8 cellular contexts compared by ENCODE assay signal in genomic region chr3:50260027-50260941, GRCh38. TPM values are rescaled to one million over a fixed set of nuclear protein-coding genes. Genes with fewer than 3 reads are reported as not detected.
A peak's percentile ranks its signal among the peaks of the same experiment; 100 is the strongest.
DNase-seq lines count a peak whose midpoint lies in the region; ATAC-seq and TF ChIP-seq lines count a peak whose summit lies in the region.

No MANE protein-coding gene starts in this region.

- H3K4me3 ChIP-seq in fibroblast of villous mesenchyme (ENCODE audit: low read depth, low read length): peak overlapping the region; percentile 60
- peak overlapping the region; percentile 42 for H3K4me3 ChIP-seq in neural progenitor cell
- peak overlapping the region; percentile 69 to 76 for H3K4me3 ChIP-seq in stomach smooth muscle (ENCODE audit: low read length in 2 of 2)

- H3K4me1 ChIP-seq in neural progenitor cell (peaks cover 33% of the 10 kb centered on the region), stomach smooth muscle (ENCODE audit: control insufficient read depth, insufficient read depth, low read length) (peaks cover 50% of the 10 kb centered on the region)

- no peaks in the 10 kb centered on the region for H3K27me3 ChIP-seq in neural progenitor cell
- H3K27me3 ChIP-seq in stomach smooth muscle (ENCODE audit: control insufficient read depth in 1 of 2, insufficient read depth in 2 of 2, low read length in 2 of 2): no peaks in the 10 kb centered on the region

- H3K9me3 Mint-ChIP-seq in neural progenitor cell: no peaks in the 10 kb centered on the region

- H3K9me3 ChIP-seq in neural progenitor cell (ENCODE audit: low read depth) (no peaks in the 10 kb centered on the region), stomach smooth muscle (ENCODE audit: control insufficient read depth in 2 of 2, low read length in 2 of 2) (peaks cover 0 to 4% of the 10 kb centered on the region in 2 donors)

- no peaks in the 10 kb centered on the region for H3K36me3 ChIP-seq in neural progenitor cell
- peaks cover 18 to 20% of the 10 kb centered on the region in 2 donors for H3K36me3 ChIP-seq in stomach smooth muscle (ENCODE audit: control insufficient read depth in 2 of 2, insufficient read depth in 2 of 2, low read length in 2 of 2)

- H3K27ac Mint-ChIP-seq in neural progenitor cell: peak overlapping the region; percentile 96

- H3K4me2 ChIP-seq in neural progenitor cell: peak overlapping the region; percentile 84

- H3K36me3 Mint-ChIP-seq in neural progenitor cell: peaks cover 12% of the 10 kb centered on the region

- H3K9ac ChIP-seq in neural progenitor cell (peak overlapping the region; percentile 45), stomach smooth muscle (ENCODE audit: low read length in 2 of 2) (peak overlapping the region; percentile 90)

- no peak overlapping the region for H2AFZ ChIP-seq in neural progenitor cell (replicated peaks)

- H3F3A ChIP-seq in neural progenitor cell (ENCODE audit: low read depth): peaks cover 81% of the 10 kb centered on the region

- peaks cover 29% of the 10 kb centered on the region for H4K20me1 ChIP-seq in neural progenitor cell (ENCODE audit: low read depth)

- H3K79me2 ChIP-seq in neural progenitor cell (ENCODE audit: low read depth): no peaks in the 10 kb centered on the region

- peak overlapping the region; percentile 97 for H3K27ac ChIP-seq in neural progenitor cell
- H3K27ac ChIP-seq in stomach smooth muscle (ENCODE audit: low read length): peak overlapping the region; percentile 94

- H3K4me3 Mint-ChIP-seq in neural progenitor cell: peak overlapping the region; percentile 75

- peaks cover 75% of the 10 kb centered on the region for H3K4me1 Mint-ChIP-seq in neural progenitor cell

- DNase-seq in DMS114 treated with DMSO at 0.1 percent for 48 hours (lab: John Stamatoyannopoulos, UW; ENCODE audit: unreplicated experiment) (peak; percentile 68), HuH-7.5 (ENCODE audit: low spot score) (peak; percentile 97), SHP77 (lab: John Stamatoyannopoulos, UW) (peak; percentile 72 to 85), activated gamma-delta T cell treated with Interleukin-2 at 50 U/mL for 16 hours (peak; percentile 79), fibroblast of villous mesenchyme (ENCODE audit: low read depth) (peak; percentile 89), neural progenitor cell (ENCODE audit: low spot score) (peak; percentile 99)

- ATAC-seq in GM21367 (IDR thresholded peaks at IDR 0.05; ENCODE audit: unreplicated experiment): peak; percentile 81

- peaks cover 7% of the 10 kb centered on the region for H3K27me3 Mint-ChIP-seq in neural progenitor cell (ENCODE audit: insufficient read depth, low read depth)

- TF ChIP-seq CTCF in fibroblast of villous mesenchyme (IDR thresholded peaks at IDR 0.05; ENCODE audit: insufficient read depth, low read depth, low read length) (peak; percentile 94), neural progenitor cell (IDR thresholded peaks at IDR 0.05) (peak; percentile 97)

RNA-seq across cellular contexts. Expression of gene SEMA3B, which starts 8.7 kb away (rescaled TPM):
- total RNA-seq in fibroblast of villous mesenchyme (7.4 and 23.3 TPM in 2 replicates), neural progenitor cell (ENCODE audit: low replicate concordance) (0.80 and 8.6 TPM in 2 replicates)

RNA-seq across cellular contexts. Expression of gene LSMEM2, which starts 18.6 kb away (rescaled TPM):
- total RNA-seq in fibroblast of villous mesenchyme: not detected in 2 replicates
- 0.37 TPM in 1 of 2 replicates, not detected in the other for total RNA-seq in neural progenitor cell (ENCODE audit: low replicate concordance)

RNA-seq across cellular contexts. Expression of gene GNAI2, which starts 24.3 kb away (rescaled TPM):
- 265 and 297 TPM in 2 replicates for total RNA-seq in fibroblast of villous mesenchyme
- total RNA-seq in neural progenitor cell (ENCODE audit: low replicate concordance): 249 and 321 TPM in 2 replicates

RNA-seq across cellular contexts. Expression of gene IFRD2, which starts 31.9 kb away (rescaled TPM):
- total RNA-seq in fibroblast of villous mesenchyme (82.0 and 83.1 TPM in 2 replicates), neural progenitor cell (ENCODE audit: low replicate concordance) (26.4 and 45.6 TPM in 2 replicates)

RNA-seq across cellular contexts. Expression of gene HYAL3, which starts 38.9 kb away (rescaled TPM):
- 2.3 and 6.5 TPM in 2 replicates for total RNA-seq in fibroblast of villous mesenchyme
- 2.2 and 4.9 TPM in 2 replicates for total RNA-seq in neural progenitor cell (ENCODE audit: low replicate concordance)

Comparison
In these comparisons a context has a peak if more than half of its experiments do, and no peak if none do; other contexts are left out.
1. Peak in every context shown above with its lines: DNase-seq, ATAC-seq, H3K4me3 ChIP-seq and H3K27ac ChIP-seq.